21 cellular contexts compared by ENCODE assay signal in genomic region chr4:52947691-52948397, GRCh38.
"Had no signal": no experiment of that assay in that cellular context is flagged by ENCODE, and none has a peak within 500 bp of the region (broad histone marks: within the 10 kb centered on the region; RNA-seq: fewer than 3 reads in every experiment).

No MANE protein-coding gene starts in this region.

- H3K27me3 ChIP-seq: esophagus muscularis mucosa, gastroesophageal sphincter, upper lobe of left lung had no signal

- H3K27ac ChIP-seq: esophagus muscularis mucosa, gastroesophageal sphincter, thoracic aorta, upper lobe of left lung had no signal

- H3K4me3 Mint-ChIP-seq: mesothelial cell of epicardium; natural killer cell treated with Interleukin-12 subunit alpha and Interleukin-12 subunit beta and Interleukin-15 and Interleukin-18, amount 100 ng/mL, for 72 hours; stimulated activated memory B cell treated with anti-CD40 and anti-IgM and Interleukin-4, amounts not matched to agents 10 μg/mL and 1 μg/mL and 100 μg/mL, for 72 hours; T-helper 1 cell treated with Interleukin-12 subunit alpha and Interleukin-12 subunit beta and Interleukin-4 antibody, amounts not matched to agents 30 μg/mL and 1 μg/mL, for 36 hours had no signal

- H3K9me3 ChIP-seq: esophagus muscularis mucosa, gastroesophageal sphincter, thoracic aorta, upper lobe of left lung had no signal

- H3K9me3 Mint-ChIP-seq: natural killer cell treated with Interleukin-12 subunit alpha and Interleukin-12 subunit beta and Interleukin-15 and Interleukin-18, amount 100 ng/mL, for 72 hours; stimulated activated memory B cell treated with anti-CD40 and anti-IgM and Interleukin-4, amounts not matched to agents 10 μg/mL and 1 μg/mL and 100 μg/mL, for 72 hours; T-helper 1 cell treated with Interleukin-12 subunit alpha and Interleukin-12 subunit beta and Interleukin-4 antibody, amounts not matched to agents 30 μg/mL and 1 μg/mL, for 36 hours had no signal

- FAIRE-seq: endothelial cell of umbilical vein had no signal

- ATAC-seq: gastroesophageal sphincter; natural killer cell treated with Interleukin-12 subunit alpha and Interleukin-12 subunit beta and Interleukin-15 and Interleukin-18, amount 100 ng/mL, for 72 hours; sciatic nerve; stimulated activated memory B cell treated with anti-CD40 and anti-IgM and Interleukin-4, amounts not matched to agents 10 μg/mL and 1 μg/mL and 100 μg/mL, for 72 hours had no signal

- DNase-seq: activated CD4-positive, CD25-positive, alpha-beta regulatory T cell treated with anti-CD3 and anti-CD28 coated beads, Interleukin-2, amount 50 U/mL, for 72 hours; activated CD8-positive, alpha-beta memory T cell treated with anti-CD3 and anti-CD28 coated beads for 24 hours; activated CD8-positive, alpha-beta memory T cell treated with anti-CD3 and anti-CD28 coated beads, Interleukin-2, amount 50 U/mL, for 48 hours; activated effector memory CD4-positive, alpha-beta T cell treated with anti-CD3 and anti-CD28 coated beads, Interleukin-2, amount 50 U/mL, for 16 hours; activated naive CD4-positive, alpha-beta T cell treated with anti-CD3 and anti-CD28 coated beads, Interleukin-2, amount 50 U/mL, for 16 hours; activated T-cell treated with anti-CD3 and anti-CD28 coated beads, Interleukin-2, amount 50 U/mL, for 48 hours; dermis blood vessel endothelial cell; effector memory CD4-positive, alpha-beta T cell; occipital lobe; stimulated activated CD4-positive, alpha-beta T cell treated with anti-CD3 and anti-CD28 coated beads, Interleukin-4, amount 100 ng/mL, for 24 hours; upper lobe of left lung had no signal

- H3K4me1 Mint-ChIP-seq: stimulated activated memory B cell treated with anti-CD40 and anti-IgM and Interleukin-4, amounts not matched to agents 10 μg/mL and 1 μg/mL and 100 μg/mL, for 72 hours had no signal

- H3K27ac Mint-ChIP-seq: mesothelial cell of epicardium; natural killer cell treated with Interleukin-12 subunit alpha and Interleukin-12 subunit beta and Interleukin-15 and Interleukin-18, amount 100 ng/mL, for 72 hours; stimulated activated memory B cell treated with anti-CD40 and anti-IgM and Interleukin-4, amounts not matched to agents 10 μg/mL and 1 μg/mL and 100 μg/mL, for 72 hours; T-helper 1 cell treated with Interleukin-12 subunit alpha and Interleukin-12 subunit beta and Interleukin-4 antibody, amounts not matched to agents 30 μg/mL and 1 μg/mL, for 36 hours had no signal

- H3K4me3 ChIP-seq: esophagus muscularis mucosa, gastroesophageal sphincter, lung, thoracic aorta, upper lobe of left lung had no signal

- H3K27me3 Mint-ChIP-seq: natural killer cell treated with Interleukin-12 subunit alpha and Interleukin-12 subunit beta and Interleukin-15 and Interleukin-18, amount 100 ng/mL, for 72 hours; stimulated activated memory B cell treated with anti-CD40 and anti-IgM and Interleukin-4, amounts not matched to agents 10 μg/mL and 1 μg/mL and 100 μg/mL, for 72 hours had no signal

- H3K4me1 ChIP-seq: esophagus muscularis mucosa, gastroesophageal sphincter, upper lobe of left lung had no signal

- H3K36me3 ChIP-seq: esophagus muscularis mucosa, gastroesophageal sphincter, thoracic aorta, upper lobe of left lung had no signal
